Comparison of ENCODE assay signal across 8 cellular contexts in the genomic region with DNA sequence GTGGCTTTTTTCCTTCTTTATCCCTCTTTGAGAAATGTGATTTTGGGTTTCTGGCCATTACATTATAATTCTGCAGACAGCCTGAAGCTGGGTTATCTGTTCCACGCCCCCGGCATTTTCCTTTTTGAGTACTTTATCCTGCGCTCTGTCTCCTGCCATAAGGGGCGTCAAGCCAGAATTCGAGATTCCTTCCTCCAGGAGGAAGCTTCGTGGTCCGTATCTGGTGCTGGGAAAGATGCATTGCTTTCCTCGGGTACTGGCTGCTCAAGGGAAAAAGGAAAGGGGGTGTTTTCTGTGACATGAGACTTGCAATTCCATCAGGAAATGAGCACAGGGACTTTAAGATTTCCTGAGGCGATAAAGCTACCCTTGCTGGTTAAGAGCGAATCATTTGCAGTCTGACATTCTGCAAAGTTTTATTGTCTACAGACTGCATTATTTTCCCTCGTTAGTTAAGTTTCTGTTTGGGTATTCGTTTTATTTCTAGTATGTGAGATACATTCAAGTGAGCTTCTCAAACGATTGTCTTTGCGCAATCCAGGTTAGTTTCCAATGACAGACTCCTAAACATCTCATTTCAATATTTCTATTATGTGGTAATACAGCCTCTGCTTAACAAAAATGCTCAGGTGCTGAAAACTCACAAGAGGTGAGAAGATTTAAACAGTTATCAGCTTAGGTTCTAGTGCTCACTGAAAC. TPM values are rescaled to one million over a fixed set of nuclear protein-coding genes. Genes with fewer than 3 reads are reported as not detected.
A peak's percentile ranks its signal among the peaks of the same experiment; 100 is the strongest.
DNase-seq lines count a peak whose midpoint lies in the region; ATAC-seq and TF ChIP-seq lines count a peak whose summit lies in the region.

No MANE protein-coding gene starts in this region.

- peak overlapping the region; percentile 42 for H3K4me2 ChIP-seq in HCT116 (ENCODE audit: low read length)

- H3K4me3 Mint-ChIP-seq in CD8-positive, alpha-beta memory T cell, result peak overlapping the region; percentile 84 to 93 (median 88)
- peak overlapping the region; percentile 95 for H3K4me3 Mint-ChIP-seq in endothelial cell (ENCODE audit: unreplicated experiment)

- RAD21 ChIA-PET in HCT116 (lab: Charles Lee; ENCODE audit: low non-redundant PET in 1 of 2, low total read pairs in 2 of 2, uncharacterized antibody in 2 of 2, unreplicated experiment in 2 of 2), result no interaction called here

- H3K27me3 Mint-ChIP-seq in CD8-positive, alpha-beta memory T cell, result no peaks in the 10 kb centered on the region
- H3K27me3 Mint-ChIP-seq in endothelial cell (ENCODE audit: unreplicated experiment), result peaks cover 2% of the 10 kb centered on the region

- H3K36me3 ChIP-seq in CD8-positive, alpha-beta memory T cell (ENCODE audit: insufficient read depth, low read length), result no peaks in the 10 kb centered on the region
- H3K36me3 ChIP-seq in HCT116 (ENCODE audit: control insufficient read depth in 1 of 2, insufficient read depth in 2 of 2, low read length in 2 of 2) (peaks cover 0 to 2% of the 10 kb centered on the region in 2 experiments; a peak in 1 of 4 replicates), mucosa of descending colon (ENCODE audit: low read depth) (no peaks in the 10 kb centered on the region)

- no peak overlapping the region for H3K27ac ChIP-seq in CD8-positive, alpha-beta memory T cell (ENCODE audit: low read depth, low read length)
- H3K27ac ChIP-seq in HCT116 (ENCODE audit: low read depth, low read length) (no peak overlapping the region), RWPE1 (peak overlapping the region; percentile 29; the same call in 1 of the 2 replicates)

- in situ Hi-C loops in GM13976 (cut with MboI; ENCODE audit: low sequenced_read_pairs, unreplicated experiment), result no loop called here

- H4K20me1 ChIP-seq in HCT116 (ENCODE audit: insufficient read depth), result no peaks in the 10 kb centered on the region

- TF ChIP-seq POLR2A in HCT116 (IDR thresholded peaks at IDR 0.05; ENCODE audit: borderline replicate concordance, extremely low read depth, insufficient read depth, insufficient read length), result no peak

- no peak for TF ChIP-seq CTCF in HCT116 (IDR thresholded peaks at IDR 0.05 in 2 of 3, conservative IDR thresholded peaks at IDR 0.05 in 1 of 3; ENCODE audit: borderline replicate concordance in 1 of 3, insufficient read depth in 1 of 3, low read depth in 2 of 3, low read length in 2 of 3)
- no peak for TF ChIP-seq CTCF in RWPE1 (conservative IDR thresholded peaks at IDR 0.05; ENCODE audit: low read depth)
- TF ChIP-seq CTCF in endothelial cell (IDR thresholded peaks at IDR 0.05; ENCODE audit: unreplicated experiment), result no peak
- TF ChIP-seq CTCF in mucosa of descending colon (IDR thresholded peaks at IDR 0.05), result no peak
- TF ChIP-seq CTCF in GM13976 (IDR thresholded peaks at IDR 0.05; ENCODE audit: borderline replicate concordance, control extremely low read depth, extremely low read depth, insufficient read depth, missing control alignments), result no peak

- CTCF ChIA-PET in CD8-positive, alpha-beta memory T cell (lab: Charles Lee), result interaction anchor here (0.7 to 2.2 kb wide), 7 partner anchors 12 to 45 kb away, joined by 3 to 8 read pairs (median 4); no protein-coding TSS in a partner anchor
- CTCF ChIA-PET in HCT116 (lab: Charles Lee) (no interaction called here), RWPE1 (lab: Yijun Ruan, JAX) (interaction anchor here (0.6 to 1.2 kb wide), 6 partner anchors 9 to 471 kb away, joined by 3 to 6 read pairs (median 3); no protein-coding TSS in a partner anchor)

- H3K27me3 ChIP-seq in CD8-positive, alpha-beta memory T cell (ENCODE audit: insufficient read depth, low read length, poor library complexity, severe bottlenecking), result no peaks in the 10 kb centered on the region
- H3K27me3 ChIP-seq in HCT116 (ENCODE audit: insufficient read depth, low read length), result no peaks in the 10 kb centered on the region

- no peaks in the 10 kb centered on the region for H3K9me2 ChIP-seq in HCT116 (ENCODE audit: insufficient read depth)

- no peak overlapping the region for H3K9ac ChIP-seq in HCT116 (ENCODE audit: low read length)

- BruUV-seq in HCT116 (replicated peaks; lab: Mats Ljungman, UMichigan), result no TSS peak

- no peak for TF ChIP-seq RAD21 in HCT116 (IDR thresholded peaks at IDR 0.05; ENCODE audit: low read depth)

- no peaks in the 10 kb centered on the region for H3K79me2 ChIP-seq in HCT116 (ENCODE audit: insufficient read depth, low read length)

- H3K4me3 ChIP-seq in CD8-positive, alpha-beta memory T cell (ENCODE audit: low read length), result peak overlapping the region; percentile 49
- no peak overlapping the region for H3K4me3 ChIP-seq in HCT116 (replicated peaks in 1 of 2; ENCODE audit: low read depth in 1 of 2, low read length in 2 of 2)
- H3K4me3 ChIP-seq in mucosa of descending colon, result peak overlapping the region; percentile 44

- no peaks in the 10 kb centered on the region for H3K9me3 ChIP-seq in CD8-positive, alpha-beta memory T cell (ENCODE audit: low read length)
- H3K9me3 ChIP-seq in HCT116 (ENCODE audit: control insufficient read depth in 1 of 2, insufficient read depth in 1 of 2, low read depth in 1 of 2, low read length in 2 of 2), result no peaks in the 10 kb centered on the region
- H3K9me3 ChIP-seq in mucosa of descending colon, result no peaks in the 10 kb centered on the region

- H2AFZ ChIP-seq in HCT116 (ENCODE audit: low read depth, low read length, poor library complexity, severe bottlenecking), result no peak overlapping the region

- no peak for DNase-seq in CD8-positive, alpha-beta memory T cell
- DNase-seq in HCT116 (ENCODE audit: low read depth, low spot score) (no peak), RWPE1 (ENCODE audit: low spot score) (peak; percentile 33), endothelial cell (ENCODE audit: low spot score) (peak; percentile 49), mucosa of descending colon (peak in 2 of 3 donors; percentile 32 to 39), GM13976 (ENCODE audit: low spot score) (no peak)

- H3K4me1 ChIP-seq in CD8-positive, alpha-beta memory T cell (ENCODE audit: insufficient read depth, low read length), result peaks cover 10% of the 10 kb centered on the region
- H3K4me1 ChIP-seq in HCT116 (ENCODE audit: control insufficient read depth in 1 of 2, insufficient read depth in 2 of 2, low read length in 2 of 2) (peaks cover 0 to 4% of the 10 kb centered on the region in 2 experiments; a peak in 1 of 4 replicates), mucosa of descending colon (ENCODE audit: low read depth) (peaks cover 15% of the 10 kb centered on the region)

- peaks cover 31 to 56% (median 49%) of the 10 kb centered on the region in 3 donors for H3K4me1 Mint-ChIP-seq in CD8-positive, alpha-beta memory T cell
- peaks cover 6% of the 10 kb centered on the region for H3K4me1 Mint-ChIP-seq in endothelial cell (ENCODE audit: unreplicated experiment)

- intact Hi-C loops in HCT116 (cut with micrococcal nuclease), result no loop called here
- intact Hi-C loops in mucosa of descending colon (cut with DNase I, micrococcal nuclease), result no loop called here

- POLR2A ChIA-PET in CD8-positive, alpha-beta memory T cell (lab: Charles Lee), result interaction anchor here (1.7 kb wide), 1 partner anchor 38 kb away, joined by 15 read pairs; a partner anchor contains a TSS
- POLR2A ChIA-PET in HCT116 (lab: Charles Lee) (no interaction called here), RWPE1 (lab: Yijun Ruan, JAX; ENCODE audit: low non-redundant PET) (interaction anchor here (0.7 kb wide), 1 partner anchor 49 kb away, joined by 3 read pairs; no protein-coding TSS in a partner anchor)

- peaks cover 0 to 12% (median 3%) of the 10 kb centered on the region in 3 donors for H3K36me3 Mint-ChIP-seq in CD8-positive, alpha-beta memory T cell
- H3K36me3 Mint-ChIP-seq in endothelial cell (ENCODE audit: low read depth, unreplicated experiment), result peaks cover under 1% of the 10 kb centered on the region

- H3K9me3 Mint-ChIP-seq in CD8-positive, alpha-beta memory T cell, result no peaks in the 10 kb centered on the region
- no peaks in the 10 kb centered on the region for H3K9me3 Mint-ChIP-seq in endothelial cell (ENCODE audit: unreplicated experiment)

- peak overlapping the region; percentile 38 to 92 (median 84) for H3K27ac Mint-ChIP-seq in CD8-positive, alpha-beta memory T cell
- H3K27ac Mint-ChIP-seq in endothelial cell (ENCODE audit: unreplicated experiment), result peak overlapping the region; percentile 50

- ATAC-seq in HCT116 (no peak), mucosa of descending colon (peak; percentile 31), HG02588 (IDR thresholded peaks at IDR 0.05; ENCODE audit: unreplicated experiment) (no peak), HG02623 (IDR thresholded peaks at IDR 0.05; ENCODE audit: unreplicated experiment) (no peak)

TF ChIP-seq in HCT116, 20 proteins besides CTCF, POLR2A, EP300 and RAD21:
- TF ChIP-seq FOSL1 (IDR thresholded peaks at IDR 0.05; ENCODE audit: low read depth) (no peak), YY1 (IDR thresholded peaks at IDR 0.05; ENCODE audit: extremely low read depth, insufficient replicate concordance, low read depth, low read length) (no peak)

RNA-seq across cellular contexts. Expression of a gene that starts 0.7 kb away (rescaled TPM):
- 1 to 10 TPM; 3.1 to 3.6 TPM for total RNA-seq in CD8-positive, alpha-beta memory T cell
- polyA plus RNA-seq in CD8-positive, alpha-beta memory T cell, result 1.0 TPM
- total RNA-seq in HCT116 (2021; ENCODE audit: unreplicated experiment), result 0.54 TPM
- 0.04 and 0.09 TPM in 2 replicates for polyA plus RNA-seq in HCT116 (2012)
- 6.1 TPM for total RNA-seq in endothelial cell (ENCODE audit: unreplicated experiment)
- 1 to 10 TPM; 3.9 to 8.0 (median 7.4) TPM for total RNA-seq in mucosa of descending colon

RNA-seq across cellular contexts. Expression of a gene that starts 37.6 kb away (rescaled TPM):
- 10 to 100 TPM; 21.7 to 22.9 TPM for total RNA-seq in CD8-positive, alpha-beta memory T cell
- polyA plus RNA-seq in CD8-positive, alpha-beta memory T cell, result 34.9 TPM
- total RNA-seq in HCT116 (2021; ENCODE audit: unreplicated experiment) (19.0 TPM), endothelial cell (ENCODE audit: unreplicated experiment) (9.4 TPM), mucosa of descending colon (10 to 100 TPM in 1 of 3 donors, 1 to 10 TPM in 2; 6.1 to 14.4 (median 7.2) TPM)
- 12.9 and 13.3 TPM in 2 replicates for polyA plus RNA-seq in HCT116 (2012)

RNA-seq across cellular contexts. Expression of a gene that starts 38.6 kb away (rescaled TPM):
- 10 to 100 TPM; 48.2 to 48.4 TPM for total RNA-seq in CD8-positive, alpha-beta memory T cell
- polyA plus RNA-seq in CD8-positive, alpha-beta memory T cell, result 51.7 TPM
- total RNA-seq in HCT116 (2021; ENCODE audit: unreplicated experiment) (20.6 TPM), endothelial cell (ENCODE audit: unreplicated experiment) (57.8 TPM), mucosa of descending colon (10 to 100 TPM; 26.5 to 40.9 (median 33.0) TPM)
- 9.3 and 11.4 TPM in 2 replicates for polyA plus RNA-seq in HCT116 (2012)

Comparison
In these comparisons a context has a peak if more than half of its experiments do, and no peak if none do; other contexts are left out.
1. DNase-seq: peak in RWPE1 (single experiment), endothelial cell (single experiment) and mucosa of descending colon (2 of 3); none in CD8-positive, alpha-beta memory T cell (0 of 5), HCT116 (single experiment) and GM13976 (single experiment).
2. H3K4me3 ChIP-seq: peak in CD8-positive, alpha-beta memory T cell (single experiment) and mucosa of descending colon (single experiment); none in HCT116 (0 of 2).